In the genomic region with DNA sequence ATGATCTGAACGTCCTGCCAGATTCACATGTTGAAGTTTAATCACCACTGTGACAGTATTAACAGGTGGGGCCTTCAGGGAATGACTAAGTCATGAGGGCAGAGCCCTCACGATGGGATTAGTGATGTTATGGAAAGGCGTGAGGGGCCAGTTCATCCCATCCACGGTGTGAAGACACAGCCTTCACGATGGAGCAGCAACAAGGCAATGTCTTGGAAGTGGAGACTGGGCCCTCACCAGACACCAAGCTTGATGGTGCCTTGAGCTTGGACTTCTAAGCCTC, we compare ENCODE assay signal across 25 cellular contexts. TPM values are rescaled to one million over a fixed set of nuclear protein-coding genes. Genes with fewer than 3 reads are reported as not detected.
"Had no signal": no experiment of that assay in that cellular context is flagged by ENCODE, and none has a peak within 500 bp of the region (broad histone marks: within the 10 kb centered on the region; RNA-seq: fewer than 3 reads in every experiment).

No MANE protein-coding gene starts in this region.

- H3K4me3 ChIP-seq: ascending aorta, body of pancreas, cardiac muscle cell, MG63 had no signal

- DNase-seq: activated B cell treated with CpG ODN at 0.5 μM for 24 hours; activated CD4-positive, alpha-beta memory T cell treated with anti-CD3 and anti-CD28 coated beads for 36 hours; activated CD4-positive, alpha-beta T cell treated with anti-CD3 and anti-CD28 coated beads for 1 hour; activated CD4-positive, alpha-beta T cell treated with anti-CD3 and anti-CD28 coated beads, Interleukin-2, amount 10 ng/mL, durations not matched to agents 24 days and 14 days; activated CD8-positive, alpha-beta memory T cell treated with anti-CD3 and anti-CD28 coated beads for 24 hours; activated naive CD4-positive, alpha-beta T cell treated with Interleukin-2 at 50 U/mL for 16 hours; activated naive CD8-positive, alpha-beta T cell treated with anti-CD3 and anti-CD28 coated beads, Interleukin-2, amount 50 U/mL, for 24 hours; activated T-cell treated with anti-CD3 and anti-CD28 coated beads, Interleukin-2, amount 50 U/mL, for 4 hours; amniotic stem cell; body of pancreas; KG1; MG63; NCI-H1105; NCI-H1436 treated with DMSO at 0.1 percent for 48 hours; NCI-H187; NCI-H2081; NCI-H2227 treated with DMSO at 0.1 percent for 48 hours; NCI-H446 treated with DMSO at 0.1 percent for 48 hours; NCI-H524 treated with DMSO at 0.1 percent for 48 hours; NCI-H748 treated with DMSO at 0.1 percent for 48 hours; T-helper 9 cell had no signal

- ATAC-seq: activated naive CD4-positive, alpha-beta T cell treated with anti-CD3 and anti-CD28 coated beads, Interleukin-2, amount 50 U/mL, for 72 hours; activated naive CD8-positive, alpha-beta T cell treated with anti-CD3 and anti-CD28 coated beads, Interleukin-2, amount 50 U/mL, for 24 hours; body of pancreas; Right ventricle myocardium inferior had no signal

- H3K9me3 ChIP-seq: ascending aorta, body of pancreas, MG63 had no signal

- H3K27me3 ChIP-seq: ascending aorta, body of pancreas, cardiac muscle cell, MG63 had no signal

- H3K27ac ChIP-seq: cardiac muscle cell had no signal

RNA-seq across cellular contexts. Expression of gene CPLANE2, which starts 6.4 kb away (rescaled TPM):
- total RNA-seq: ascending aorta had no signal
